Comparison of ENCODE assay signal across 27 cellular contexts in genomic region chr20:18689557-18689956, GRCh38.
"Had no signal": no experiment of that assay in that cellular context is flagged by ENCODE, and none has a peak within 500 bp of the region (broad histone marks: within the 10 kb centered on the region; RNA-seq: fewer than 3 reads in every experiment).

No MANE protein-coding gene starts in this region.

- H3K27ac Mint-ChIP-seq: activated B cell treated with CpG ODN at 0.5 μM for 24 hours; activated CD8-positive, alpha-beta T cell treated with anti-CD3 and anti-CD28 coated beads for 36 hours; activated T-helper 17 cell treated with anti-CD3 and anti-CD28 coated beads, Interleukin-2, amount 50 U/mL, for 72 hours; dendritic cell treated with granulocyte-macrophage colony-stimulating factor and Interleukin-4, amounts not matched to agents 40 ng/mL and 50 ng/mL, for 4 days; endodermal cell had no signal

- H3K9me3 Mint-ChIP-seq: activated B cell treated with CpG ODN at 0.5 μM for 24 hours; activated CD8-positive, alpha-beta T cell treated with anti-CD3 and anti-CD28 coated beads for 36 hours; activated T-cell treated with anti-CD3 and anti-CD28 coated beads, Interleukin-2, amount 50 U/mL, for 4 hours; activated T-helper 17 cell treated with anti-CD3 and anti-CD28 coated beads, Interleukin-2, amount 50 U/mL, for 72 hours; central memory CD8-positive, alpha-beta T cell; dendritic cell treated with granulocyte-macrophage colony-stimulating factor and Interleukin-4, amounts not matched to agents 40 ng/mL and 50 ng/mL, for 4 days; endodermal cell had no signal

- H3K27me3 Mint-ChIP-seq: activated B cell treated with CpG ODN at 0.5 μM for 24 hours; activated CD8-positive, alpha-beta T cell treated with anti-CD3 and anti-CD28 coated beads for 36 hours; activated naive CD8-positive, alpha-beta T cell; activated T-helper 17 cell treated with anti-CD3 and anti-CD28 coated beads, Interleukin-2, amount 50 U/mL, for 72 hours; central memory CD8-positive, alpha-beta T cell; dendritic cell treated with granulocyte-macrophage colony-stimulating factor and Interleukin-4, amounts not matched to agents 40 ng/mL and 50 ng/mL, for 4 days had no signal

- H3K27ac ChIP-seq: brain microvascular endothelial cell, coronary artery, dorsolateral prefrontal cortex, esophagus muscularis mucosa had no signal

- H3K4me3 ChIP-seq: coronary artery, dorsolateral prefrontal cortex, esophagus muscularis mucosa had no signal

- H3K4me3 Mint-ChIP-seq: activated B cell treated with CpG ODN at 0.5 μM for 24 hours; activated CD8-positive, alpha-beta T cell treated with anti-CD3 and anti-CD28 coated beads for 36 hours; activated naive CD8-positive, alpha-beta T cell; activated T-cell treated with anti-CD3 and anti-CD28 coated beads, Interleukin-2, amount 50 U/mL, for 4 hours; activated T-helper 17 cell treated with anti-CD3 and anti-CD28 coated beads, Interleukin-2, amount 50 U/mL, for 72 hours; central memory CD8-positive, alpha-beta T cell; dendritic cell treated with granulocyte-macrophage colony-stimulating factor and Interleukin-4, amounts not matched to agents 40 ng/mL and 50 ng/mL, for 4 days; endodermal cell had no signal

- H3K36me3 ChIP-seq: brain microvascular endothelial cell had no signal

- H3K9me3 ChIP-seq: esophagus muscularis mucosa had no signal

- H3K4me1 Mint-ChIP-seq: activated T-helper 17 cell treated with anti-CD3 and anti-CD28 coated beads, Interleukin-2, amount 50 U/mL, for 72 hours had no signal

- H3K27me3 ChIP-seq: brain microvascular endothelial cell, dorsolateral prefrontal cortex, esophagus muscularis mucosa had no signal

- DNase-seq: activated B cell treated with CpG ODN at 0.5 μM for 24 hours; activated CD4-positive, alpha-beta T cell treated with anti-CD3 and anti-CD28 coated beads for 48 hours; activated CD4-positive, alpha-beta T cell treated with anti-CD3 and anti-CD28 coated beads, Interleukin-2, amount 50 U/mL, for 1 hour; activated CD4-positive, alpha-beta T cell treated with anti-CD3 and anti-CD28 coated beads, Interleukin-2, amount 50 U/mL, for 48 hours; activated CD8-positive, alpha-beta memory T cell treated with anti-CD3 and anti-CD28 coated beads for 24 hours; activated CD8-positive, alpha-beta T cell treated with anti-CD3 and anti-CD28 coated beads for 36 hours; activated effector memory CD4-positive, alpha-beta T cell treated with Interleukin-2 at 50 U/mL for 16 hours; activated gamma-delta T cell treated with Interleukin-2 at 50 U/mL for 16 hours; activated naive CD4-positive, alpha-beta T cell treated with anti-CD3 and anti-CD28 coated beads, Interleukin-2, amount 50 U/mL, for 16 hours; activated naive CD4-positive, alpha-beta T cell treated with Interleukin-2 at 50 U/mL for 16 hours; activated T-cell treated with anti-CD3 and anti-CD28 coated beads, Interleukin-2, amount 50 U/mL, for 4 hours; amniotic stem cell; anterior cingulate cortex; brain microvascular endothelial cell; dorsolateral prefrontal cortex; effector memory CD4-positive, alpha-beta T cell; endodermal cell; erythroblast; head of caudate nucleus; T-helper 2 cell had no signal

- ATAC-seq: activated CD4-positive, CD25-positive, alpha-beta regulatory T cell treated with anti-CD3 and anti-CD28 coated beads, Interleukin-2, amount 50 U/mL, for 24 hours; activated CD8-positive, alpha-beta T cell treated with anti-CD3 and anti-CD28 coated beads for 36 hours; activated T-cell treated with anti-CD3 and anti-CD28 coated beads, Interleukin-2, amount 50 U/mL, for 4 hours; activated T-helper 17 cell treated with anti-CD3 and anti-CD28 coated beads, Interleukin-2, amount 50 U/mL, for 72 hours had no signal
